13 cellular contexts compared by ENCODE assay signal in the genomic region with DNA sequence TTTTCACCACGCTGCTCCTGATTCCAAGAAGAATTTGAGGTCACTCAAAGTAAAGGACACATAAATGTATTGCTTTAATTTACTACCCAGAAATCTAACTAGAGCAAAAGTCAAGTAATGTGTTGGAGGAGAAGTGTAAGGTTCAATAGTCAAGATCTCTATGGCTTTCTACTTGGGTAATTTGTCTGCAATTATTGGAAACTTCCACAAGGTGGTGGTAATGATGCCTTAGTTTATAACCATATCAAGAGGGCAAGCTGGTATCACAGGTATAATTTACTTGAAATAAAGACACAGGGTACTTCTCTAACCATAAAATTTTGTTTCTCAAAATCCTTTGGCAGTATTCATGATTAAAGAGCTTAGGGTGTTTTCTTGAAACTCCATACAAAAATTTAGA. TPM values are rescaled to one million over a fixed set of nuclear protein-coding genes. Genes with fewer than 3 reads are reported as not detected.
DNase-seq lines count a peak whose midpoint lies in the region; ATAC-seq, FAIRE-seq and TF ChIP-seq lines count a peak whose summit lies in the region.
"Had no signal": no experiment of that assay in that cellular context is flagged by ENCODE, and none has a peak within 500 bp of the region (broad histone marks: within the 10 kb centered on the region; RNA-seq: fewer than 3 reads in every experiment).

No MANE protein-coding gene starts in this region.

- H3K4me2 ChIP-seq in H1 (ENCODE audit: insufficient read depth in 1 of 2, low read depth in 2 of 2, low read length in 2 of 2), result no peak overlapping the region

- H4K20me1 ChIP-seq in H1 (replicated peaks in 1 of 2; ENCODE audit: control insufficient read depth in 1 of 2, insufficient read depth in 2 of 2, low read length in 2 of 2), result no peaks in the 10 kb centered on the region

- no peak overlapping the region for H2AK5ac ChIP-seq in H1 (ENCODE audit: low read depth, low read length)

- no peak for FAIRE-seq in H1 (lab: Jason Lieb, UNC)
- no peak for FAIRE-seq in small intestine (lab: Jason Lieb, UNC)
- FAIRE-seq: GM12891 had no signal

- no peaks in the 10 kb centered on the region; the same call in 1 of the 2 replicates for H3K23me2 ChIP-seq in H1 (ENCODE audit: low read depth, low read length)

- intact Hi-C loops in head of caudate nucleus (cut with DNase I), result no loop called here

- no peak overlapping the region for H3K4ac ChIP-seq in H1 (replicated peaks; ENCODE audit: insufficient read length, low read depth, low read length)

- H2BK12ac ChIP-seq in H1 (ENCODE audit: low read depth, low read length), result no peak overlapping the region

- POLR2A ChIA-PET in H1 (lab: Charles Lee; ENCODE audit: partially characterized antibody), result no interaction called here

- H2BK120ac ChIP-seq in H1 (replicated peaks; ENCODE audit: low read depth, low read length), result no peak overlapping the region

- H3K27ac ChIP-seq in H1 (ENCODE audit: low read depth, low read length), result no peak overlapping the region
- H3K27ac ChIP-seq in small intestine (ENCODE audit: low read depth in 1 of 2, low read length in 1 of 2), result no peak overlapping the region

- WGBS in H1 (ENCODE audit: extremely low coverage in 1 of 2, insufficient coverage in 1 of 2, insufficient read length in 1 of 2, insufficient replicate concordance in 2 of 2, low coverage in 1 of 2, low lambda C conversion rate in 2 of 2, missing lambda C conversion rate in 1 of 2), 2 experiments, result 27% methylated on average over 1 of the region's 1 CpG; no CpG with 5 or more reads in 1 of the 2 experiments
- 11 to 21% (median 16%) methylated on average over 1 of the region's 1 CpG for WGBS in small intestine, 3 donors

- no peaks in the 10 kb centered on the region for H3K27me3 Mint-ChIP-seq in activated T-helper 17 cell treated with anti-CD3 and anti-CD28 coated beads, Interleukin-2, amount 50 U/mL, for 72 hours
- H3K27me3 Mint-ChIP-seq: effector memory CD8-positive, alpha-beta T cell had no signal

- no peak overlapping the region for H2AFZ ChIP-seq in H1 (ENCODE audit: low read length)

- no peak overlapping the region for H2BK15ac ChIP-seq in H1 (ENCODE audit: low read length)

- H3K79me2 ChIP-seq in H1 (ENCODE audit: control insufficient read depth in 1 of 2, insufficient read depth in 2 of 2, low read length in 2 of 2), result no peaks in the 10 kb centered on the region

- no peak overlapping the region for H3K56ac ChIP-seq in H1 (replicated peaks; ENCODE audit: insufficient read length, low read depth, low read length)

- no peak overlapping the region for H3K23ac ChIP-seq in H1 (ENCODE audit: insufficient read length)

- H3K9ac ChIP-seq in H1 (replicated peaks in 1 of 4; ENCODE audit: extremely low read depth in 1 of 4, low read depth in 3 of 4, low read length in 3 of 4), result no peak overlapping the region

- TF ChIP-seq CTCF in NB4 (IDR thresholded peaks at IDR 0.05; ENCODE audit: low read depth, low read length) (peak; percentile 9), H1 (IDR thresholded peaks at IDR 0.05; ENCODE audit: control extremely low read depth in 1 of 3, insufficient read depth in 1 of 3, low read depth in 1 of 3, low read length in 3 of 3) (peak in 2 of 3 experiments; percentile 6 to 30; a peak in 2 of 4 replicates)

- no peak overlapping the region for H3K4me3 Mint-ChIP-seq in activated T-helper 17 cell treated with anti-CD3 and anti-CD28 coated beads, Interleukin-2, amount 50 U/mL, for 72 hours
- H3K4me3 Mint-ChIP-seq: effector memory CD8-positive, alpha-beta T cell had no signal

- H3K4me3 ChIP-seq in NB4 (ENCODE audit: low read depth, low read length) (no peak overlapping the region), H1 (ENCODE audit: extremely low read depth in 1 of 4, insufficient read depth in 2 of 4, low read depth in 3 of 4, low read length in 4 of 4) (no peak overlapping the region), small intestine (ENCODE audit: low read depth in 1 of 2, low read length in 2 of 2) (no peak overlapping the region)

- H3K4me1 ChIP-seq in H1 (replicated peaks in 1 of 4; ENCODE audit: control insufficient read depth in 3 of 4, insufficient read depth in 4 of 4, low read length in 3 of 4) (peaks cover 0 to 2% (median 0%) of the 10 kb centered on the region in 4 experiments; a peak in 1 of 7 replicates), small intestine (ENCODE audit: control insufficient read depth in 2 of 2, insufficient read depth in 1 of 2, low read depth in 1 of 2, low read length in 1 of 2) (no peaks in the 10 kb centered on the region)

- no peaks in the 10 kb centered on the region for H3K79me1 ChIP-seq in H1 (ENCODE audit: low read depth, low read length)

- H2BK5ac ChIP-seq in H1 (ENCODE audit: low read depth, low read length), result no peak overlapping the region

- no peak for TF ChIP-seq EP300 in H1 (IDR thresholded peaks at IDR 0.05; ENCODE audit: borderline replicate concordance in 1 of 2, low read depth in 2 of 2, low read length in 2 of 2)

- H4K91ac ChIP-seq in H1 (replicated peaks; ENCODE audit: insufficient read length, low read length), result no peak overlapping the region

- no peaks in the 10 kb centered on the region for H3K4me1 Mint-ChIP-seq in activated T-helper 17 cell treated with anti-CD3 and anti-CD28 coated beads, Interleukin-2, amount 50 U/mL, for 72 hours

- ATAC-seq in activated T-helper 17 cell treated with anti-CD3 and anti-CD28 coated beads, Interleukin-2, amount 50 U/mL, for 72 hours (replicated peaks), result no peak
- ATAC-seq: effector memory CD8-positive, alpha-beta T cell had no signal

- no peak overlapping the region for H3K14ac ChIP-seq in H1 (ENCODE audit: insufficient read length)

- TF ChIP-seq POLR2A in NB4 (IDR thresholded peaks at IDR 0.05; ENCODE audit: extremely low read depth, insufficient read length), result no peak
- no peak for TF ChIP-seq POLR2A in H1 (IDR thresholded peaks at IDR 0.05; ENCODE audit: control extremely low read depth in 1 of 2, low read depth in 2 of 2, low read length in 2 of 2)

- no peak overlapping the region for H3K27ac Mint-ChIP-seq in activated T-helper 17 cell treated with anti-CD3 and anti-CD28 coated beads, Interleukin-2, amount 50 U/mL, for 72 hours
- H3K27ac Mint-ChIP-seq: effector memory CD8-positive, alpha-beta T cell had no signal

- no peaks in the 10 kb centered on the region for H3K36me3 Mint-ChIP-seq in activated T-helper 17 cell treated with anti-CD3 and anti-CD28 coated beads, Interleukin-2, amount 50 U/mL, for 72 hours (ENCODE audit: low read depth)

- peak; percentile 42 for DNase-seq in NOMO-1 treated with DMSO at 0.1 percent for 48 hours (lab: John Stamatoyannopoulos, UW; ENCODE audit: unreplicated experiment)
- DNase-seq in NOMO-1 (lab: John Stamatoyannopoulos, UW; ENCODE audit: unreplicated experiment in 2 of 2), result no peak
- peak; percentile 22 for DNase-seq in NB4 (ENCODE audit: low read depth)
- DNase-seq in H1 (ENCODE audit: low read depth in 1 of 2, low spot score in 2 of 2), result no peak
- peak; percentile 56 for DNase-seq in small intestine
- DNase-seq in T1000 (lab: John Stamatoyannopoulos, UW), result no peak
- DNase-seq in head of caudate nucleus, result no peak
- DNase-seq: activated gamma-delta T cell treated with Interleukin-2 at 50 U/mL for 16 hours; effector memory CD8-positive, alpha-beta T cell; islet precursor cell; NCI-H226 had no signal

- CTCF ChIA-PET in H1 (lab: Charles Lee; ENCODE audit: partially characterized antibody), result interaction anchor here (0.6 to 1.2 kb wide), 7 partner anchors 9 to 346 kb away, joined by 3 to 4 read pairs (median 3); no protein-coding TSS in a partner anchor

- H3K27me3 ChIP-seq in H1 (replicated peaks in 1 of 4; ENCODE audit: control insufficient read depth in 3 of 4, extremely low read depth in 1 of 4, insufficient read depth in 3 of 4, low read length in 3 of 4), result no peaks in the 10 kb centered on the region
- H3K27me3 ChIP-seq in small intestine (ENCODE audit: control insufficient read depth in 2 of 2, insufficient read depth in 2 of 2, low read length in 2 of 2), result no peaks in the 10 kb centered on the region

- no peak overlapping the region for H4K5ac ChIP-seq in H1 (ENCODE audit: insufficient read length, low read depth, low read length)

- no peaks in the 10 kb centered on the region for H3K9me3 Mint-ChIP-seq in activated T-helper 17 cell treated with anti-CD3 and anti-CD28 coated beads, Interleukin-2, amount 50 U/mL, for 72 hours
- H3K9me3 Mint-ChIP-seq: effector memory CD8-positive, alpha-beta T cell had no signal

- H3K18ac ChIP-seq in H1 (ENCODE audit: extremely low read depth, low read length), result no peak overlapping the region

- H3K9me3 ChIP-seq in H1 (ENCODE audit: insufficient read depth in 2 of 2, low read depth in 1 of 2, low read length in 1 of 2) (no peaks in the 10 kb centered on the region), small intestine (ENCODE audit: control insufficient read depth, low read depth) (no peaks in the 10 kb centered on the region)

- H4K8ac ChIP-seq in H1 (ENCODE audit: extremely low read depth, insufficient read depth, low read length), result no peak overlapping the region

- H2BK20ac ChIP-seq in H1 (ENCODE audit: low read length), result no peak overlapping the region

- TF ChIP-seq RAD21 in H1 (IDR thresholded peaks at IDR 0.05 in 1 of 2, conservative IDR thresholded peaks at IDR 0.05 in 1 of 2; ENCODE audit: low read depth in 2 of 2, low read length in 2 of 2), result peak; percentile 54 to 56

- no peaks in the 10 kb centered on the region for H3K36me3 ChIP-seq in H1 (ENCODE audit: control insufficient read depth in 2 of 4, insufficient read depth in 4 of 4, low read length in 3 of 4)
- H3K36me3 ChIP-seq in small intestine (ENCODE audit: control insufficient read depth in 2 of 2, insufficient read depth in 2 of 2, low read length in 2 of 2), result no peaks in the 10 kb centered on the region

TF ChIP-seq in H1, 55 proteins besides CTCF, POLR2A, EP300 and RAD21 (continues in another document):
- no peak for TF ChIP-seq RBBP5 (IDR thresholded peaks at IDR 0.05; ENCODE audit: borderline replicate concordance, low read depth, low read length)
- no peak for TF ChIP-seq BCL11A (IDR thresholded peaks at IDR 0.05; ENCODE audit: low read depth in 2 of 2, low read length in 2 of 2)

RNA-seq across cellular contexts. Expression of a gene that starts 10.2 kb away (rescaled TPM):
- 2.6 and 3.0 TPM in 2 replicates for total RNA-seq in H1 (2021; fragmentation: NEBNext Ultra II Directional; extraction: Animal tissue kit (Norgen Biotek cat#: 25700))
- polyA plus RNA-seq in H1 (2011; rRNA removed), result 1.5 and 3.0 TPM in 2 replicates
- 1.8 TPM for polyA plus RNA-seq in H1 (2011; cell fraction: cytosol; rRNA removed)
- 4.0 TPM for polyA plus RNA-seq in H1 (2011; cell fraction: nucleus; rRNA removed)
- 1.4 to 2.6 TPM (median 2.3 TPM) in 4 replicates for polyA plus RNA-seq in H1 (2012, experiment 1 of 2)
- polyA plus RNA-seq in H1 (2012, experiment 2 of 2), result 0.33 TPM
- polyA plus RNA-seq in H1 (2013, experiment 1 of 2), result 3.4 TPM
- 4.3 TPM for polyA plus RNA-seq in H1 (2013, experiment 2 of 2)
- polyA minus RNA-seq in H1 (2011; rRNA and poly(A)+ RNA removed), result 3.8 and 3.9 TPM in 2 replicates
- 1.5 TPM for polyA minus RNA-seq in H1 (2011; cell fraction: cytosol; rRNA and poly(A)+ RNA removed)
- polyA minus RNA-seq in H1 (2011; cell fraction: nucleus; rRNA and poly(A)+ RNA removed), result 12.8 TPM
- polyA plus RNA-seq in small intestine, result under 1 TPM in 2 of 3 donors, not detected in 1; 0.22 to 0.84 TPM
- total RNA-seq in activated T-helper 17 cell treated with anti-CD3 and anti-CD28 coated beads, Interleukin-2, amount 50 U/mL, for 72 hours, result not detected

Comparison
In these comparisons a context has a peak if more than half of its experiments do, and no peak if none do; other contexts are left out.
1. DNase-seq: peak in NOMO-1 treated with DMSO at 0.1 percent for 48 hours (single experiment), NB4 (single experiment) and small intestine (single experiment); none in NOMO-1 (0 of 2), H1 (0 of 2), T1000 (single experiment) and head of caudate nucleus (0 of 42).